ENCODE assay signal across 7 cellular contexts in genomic region chr6:157281570-157281969, GRCh38. TPM values are rescaled to one million over a fixed set of nuclear protein-coding genes. Genes with fewer than 3 reads are reported as not detected.
DNase-seq lines count a peak whose midpoint lies in the region; ATAC-seq and TF ChIP-seq lines count a peak whose summit lies in the region.

No MANE protein-coding gene starts in this region.

- no peaks in the 10 kb centered on the region for H3K9me3 ChIP-seq in psoas muscle
- no peaks in the 10 kb centered on the region for H3K9me3 ChIP-seq in effector memory CD4-positive, alpha-beta T cell (ENCODE audit: control insufficient read depth, low read length)

- peak; percentile 49 to 81 (median 64) for ATAC-seq in psoas muscle
- no peak for ATAC-seq in GM21723 (IDR thresholded peaks at IDR 0.05; ENCODE audit: unreplicated experiment)

- H3K4me3 ChIP-seq in psoas muscle, result no peak overlapping the region
- no peak overlapping the region for H3K4me3 ChIP-seq in effector memory CD4-positive, alpha-beta T cell (ENCODE audit: insufficient read depth, low read depth, low read length, poor library complexity, severe bottlenecking)

- no peaks in the 10 kb centered on the region for H3K4me1 ChIP-seq in psoas muscle
- H3K4me1 ChIP-seq in effector memory CD4-positive, alpha-beta T cell (ENCODE audit: control insufficient read depth, insufficient read depth, low read length, poor library complexity, severe bottlenecking), result no peaks in the 10 kb centered on the region

- intact Hi-C loops in psoas muscle (cut with DNase I), result no loop called here

- peak; percentile 59 for DNase-seq in NCI-H748 (lab: John Stamatoyannopoulos, UW; ENCODE audit: unreplicated experiment)
- peak; percentile 59 for DNase-seq in dermis blood vessel endothelial cell
- DNase-seq in psoas muscle, result no peak
- no peak for DNase-seq in activated CD4-positive, CD25-positive, alpha-beta regulatory T cell (lab: John Stamatoyannopoulos, UW)
- DNase-seq in effector memory CD4-positive, alpha-beta T cell, result no peak

- H3K27ac ChIP-seq in psoas muscle, result no peak overlapping the region
- no peak overlapping the region for H3K27ac ChIP-seq in effector memory CD4-positive, alpha-beta T cell (ENCODE audit: insufficient read depth, low read length, poor library complexity, severe bottlenecking)

- no peaks in the 10 kb centered on the region for H3K36me3 ChIP-seq in psoas muscle (ENCODE audit: insufficient read depth in 1 of 2, low read depth in 1 of 2)
- no peaks in the 10 kb centered on the region for H3K36me3 ChIP-seq in effector memory CD4-positive, alpha-beta T cell (ENCODE audit: control insufficient read depth, insufficient read depth, low read length)

- H3K27me3 ChIP-seq in psoas muscle (ENCODE audit: insufficient read depth in 3 of 3, low read length in 2 of 3), result no peaks in the 10 kb centered on the region
- no peaks in the 10 kb centered on the region for H3K27me3 ChIP-seq in effector memory CD4-positive, alpha-beta T cell (replicated peaks; ENCODE audit: control insufficient read depth, insufficient read depth, low read length, poor library complexity, severe bottlenecking)

- TF ChIP-seq CTCF in GM12873 (IDR thresholded peaks at IDR 0.05; ENCODE audit: insufficient read depth, low read depth, low read length, missing control alignments) (peak; percentile 36), psoas muscle (IDR thresholded peaks at IDR 0.05) (no peak)

- WGBS in psoas muscle, 3 donors, result 60 to 65% (median 64%) methylated on average over 9 of the region's 9 CpGs

RNA-seq across cellular contexts. Expression of gene TMEM242, which starts 41.7 kb away (rescaled TPM):
- total RNA-seq in dermis blood vessel endothelial cell, result 6.2 and 7.5 TPM in 2 replicates
- total RNA-seq in psoas muscle, result 10 to 100 TPM; 11.0 to 14.7 (median 13.6) TPM
- 10 to 100 TPM in 2 of 3 donors, 1 to 10 TPM in 1; 7.8 to 14.8 (median 14.0) TPM for polyA plus RNA-seq in psoas muscle

Comparison
In these comparisons a context has a peak if more than half of its experiments do, and no peak if none do; other contexts are left out.
1. DNase-seq: peak in NCI-H748 (single experiment) and dermis blood vessel endothelial cell (single experiment); none in psoas muscle (0 of 2), activated CD4-positive, CD25-positive, alpha-beta regulatory T cell (0 of 4) and effector memory CD4-positive, alpha-beta T cell (0 of 3).